10 cellular contexts compared by ENCODE assay signal in genomic region chr11:37946155-37946766, GRCh38.
A peak's percentile ranks its signal among the peaks of the same experiment; 100 is the strongest.
DNase-seq lines count a peak whose midpoint lies in the region; ATAC-seq, FAIRE-seq and TF ChIP-seq lines count a peak whose summit lies in the region.
"Had no signal": no experiment of that assay in that cellular context is flagged by ENCODE, and none has a peak within 500 bp of the region (broad histone marks: within the 10 kb centered on the region; RNA-seq: fewer than 3 reads in every experiment).

No MANE protein-coding gene starts in this region.

- dilution Hi-C loops in endothelial cell of umbilical vein (cut with MboI; ENCODE audit: extremely low pct_ligation_motif_present, low sequenced_read_pairs): no loop called here

- ATAC-seq in activated T-cell treated with anti-CD3 and anti-CD28 coated beads, Interleukin-2, amount 50 U/mL, for 72 hours (replicated peaks in 1 of 2): no peak
- ATAC-seq in activated T-cell treated with anti-CD3 and anti-CD28 coated beads, Interleukin-2, amount 50 U/mL, for 4 hours: no peak
- peak; percentile 81 for ATAC-seq in HG02981 (IDR thresholded peaks at IDR 0.05; ENCODE audit: unreplicated experiment)
- no peak for ATAC-seq in HG03039 (IDR thresholded peaks at IDR 0.05; ENCODE audit: unreplicated experiment)

- H3K4me2 ChIP-seq in endothelial cell of umbilical vein (ENCODE audit: insufficient read depth, low read length): no peak overlapping the region

- H3K36me3 ChIP-seq in endothelial cell of umbilical vein (ENCODE audit: control insufficient read depth in 2 of 2, extremely low read depth in 1 of 2, insufficient read depth in 2 of 2, low read length in 2 of 2): no peaks in the 10 kb centered on the region
- H3K36me3 ChIP-seq in CD8-positive, alpha-beta memory T cell (ENCODE audit: insufficient read depth, low read length): no peaks in the 10 kb centered on the region

- no peak overlapping the region for H3K27ac Mint-ChIP-seq in activated T-cell treated with anti-CD3 and anti-CD28 coated beads, Interleukin-2, amount 50 U/mL, for 72 hours
- no peak overlapping the region for H3K27ac Mint-ChIP-seq in CD8-positive, alpha-beta memory T cell
- H3K27ac Mint-ChIP-seq: dendritic cell treated with granulocyte-macrophage colony-stimulating factor and Interleukin-4, amounts not matched to agents 40 ng/mL and 50 ng/mL, for 4 days had no signal

- POLR2A ChIA-PET in endothelial cell of umbilical vein (lab: Charles Lee): no interaction called here
- POLR2A ChIA-PET in CD8-positive, alpha-beta memory T cell (lab: Charles Lee): no interaction called here

- no peak overlapping the region for H3K4me3 Mint-ChIP-seq in activated T-cell treated with anti-CD3 and anti-CD28 coated beads, Interleukin-2, amount 50 U/mL, for 72 hours
- H3K4me3 Mint-ChIP-seq in activated T-cell treated with anti-CD3 and anti-CD28 coated beads, Interleukin-2, amount 50 U/mL, for 4 hours: no peak overlapping the region
- H3K4me3 Mint-ChIP-seq in CD8-positive, alpha-beta memory T cell: no peak overlapping the region
- H3K4me3 Mint-ChIP-seq: dendritic cell treated with granulocyte-macrophage colony-stimulating factor and Interleukin-4, amounts not matched to agents 40 ng/mL and 50 ng/mL, for 4 days had no signal

- no peak overlapping the region for H3K4me3 ChIP-seq in endothelial cell of umbilical vein (replicated peaks in 1 of 3; ENCODE audit: insufficient read depth in 1 of 3, low read depth in 1 of 3, low read length in 3 of 3)
- H3K4me3 ChIP-seq in CD8-positive, alpha-beta memory T cell (ENCODE audit: low read length): no peak overlapping the region

- peak; percentile 66 to 73 for TF ChIP-seq CTCF in endothelial cell of umbilical vein (IDR thresholded peaks at IDR 0.05; ENCODE audit: extremely low read depth in 1 of 2, insufficient read depth in 1 of 2, low read depth in 1 of 2, low read length in 2 of 2)

- no peak for TF ChIP-seq POLR2A in endothelial cell of umbilical vein (IDR thresholded peaks at IDR 0.05; ENCODE audit: low read depth, low read length)

- peak; percentile 1 to 6 for DNase-seq in activated T-cell treated with anti-CD3 and anti-CD28 coated beads, Interleukin-2, amount 50 U/mL, for 72 hours
- DNase-seq in activated T-cell treated with anti-CD3 and anti-CD28 coated beads, Interleukin-2, amount 50 U/mL, for 4 hours: no peak
- DNase-seq in NOMO-1 treated with dmso at 0.1 percent for 144 hours (lab: John Stamatoyannopoulos, UW; ENCODE audit: unreplicated experiment) (peak; percentile 6), endothelial cell of umbilical vein (ENCODE audit: low read depth, low spot score) (peak; percentile 78), pons (ENCODE audit: low spot score) (peak; percentile 15)
- no peak for DNase-seq in CD8-positive, alpha-beta memory T cell

- BruUV-seq in endothelial cell of umbilical vein (replicated peaks; lab: Mats Ljungman, UMichigan): no TSS peak

- peaks cover 7 to 12% of the 10 kb centered on the region in 2 donors for H3K9me3 Mint-ChIP-seq in activated T-cell treated with anti-CD3 and anti-CD28 coated beads, Interleukin-2, amount 50 U/mL, for 72 hours
- peaks cover 18% of the 10 kb centered on the region for H3K9me3 Mint-ChIP-seq in activated T-cell treated with anti-CD3 and anti-CD28 coated beads, Interleukin-2, amount 50 U/mL, for 4 hours
- peaks cover 11 to 40% (median 29%) of the 10 kb centered on the region in 5 donors for H3K9me3 Mint-ChIP-seq in CD8-positive, alpha-beta memory T cell

- no peaks in the 10 kb centered on the region for H4K20me1 ChIP-seq in endothelial cell of umbilical vein (replicated peaks; ENCODE audit: control insufficient read depth, extremely low read depth, insufficient read depth, low read length)

- no peaks in the 10 kb centered on the region for H3K27me3 ChIP-seq in endothelial cell of umbilical vein (ENCODE audit: control insufficient read depth in 2 of 2, insufficient read depth in 2 of 2, low read length in 2 of 2)
- H3K27me3 ChIP-seq in CD8-positive, alpha-beta memory T cell (ENCODE audit: insufficient read depth, low read length, poor library complexity, severe bottlenecking): no peaks in the 10 kb centered on the region

- H3K4me1 Mint-ChIP-seq in activated T-cell treated with anti-CD3 and anti-CD28 coated beads, Interleukin-2, amount 50 U/mL, for 72 hours (ENCODE audit: low read depth): no peaks in the 10 kb centered on the region
- H3K4me1 Mint-ChIP-seq in activated T-cell treated with anti-CD3 and anti-CD28 coated beads, Interleukin-2, amount 50 U/mL, for 4 hours (ENCODE audit: low read depth): no peaks in the 10 kb centered on the region
- no peaks in the 10 kb centered on the region for H3K4me1 Mint-ChIP-seq in CD8-positive, alpha-beta memory T cell

- H3K9ac ChIP-seq in endothelial cell of umbilical vein (replicated peaks; ENCODE audit: extremely low read depth, insufficient read depth, low read length): no peak overlapping the region

- H3K9me3 ChIP-seq in endothelial cell of umbilical vein (replicated peaks; ENCODE audit: control insufficient read depth, insufficient read depth, low read length): no peaks in the 10 kb centered on the region
- H3K9me3 ChIP-seq in CD8-positive, alpha-beta memory T cell (ENCODE audit: low read length): peaks cover 3% of the 10 kb centered on the region

- H3K4me1 ChIP-seq in endothelial cell of umbilical vein (ENCODE audit: control insufficient read depth, extremely low read depth, insufficient read depth, low read length): no peaks in the 10 kb centered on the region
- H3K4me1 ChIP-seq in CD8-positive, alpha-beta memory T cell (ENCODE audit: insufficient read depth, low read length): no peaks in the 10 kb centered on the region

- H3K27me3 Mint-ChIP-seq in activated T-cell treated with anti-CD3 and anti-CD28 coated beads, Interleukin-2, amount 50 U/mL, for 72 hours (ENCODE audit: low read depth): no peaks in the 10 kb centered on the region
- H3K27me3 Mint-ChIP-seq in activated T-cell treated with anti-CD3 and anti-CD28 coated beads, Interleukin-2, amount 50 U/mL, for 4 hours (ENCODE audit: low read depth): no peaks in the 10 kb centered on the region
- no peaks in the 10 kb centered on the region for H3K27me3 Mint-ChIP-seq in CD8-positive, alpha-beta memory T cell
- H3K27me3 Mint-ChIP-seq: dendritic cell treated with granulocyte-macrophage colony-stimulating factor and Interleukin-4, amounts not matched to agents 40 ng/mL and 50 ng/mL, for 4 days had no signal

- peaks cover 2 to 3% of the 10 kb centered on the region in 2 donors for H3K36me3 Mint-ChIP-seq in activated T-cell treated with anti-CD3 and anti-CD28 coated beads, Interleukin-2, amount 50 U/mL, for 72 hours (ENCODE audit: insufficient read depth in 2 of 2)
- H3K36me3 Mint-ChIP-seq in activated T-cell treated with anti-CD3 and anti-CD28 coated beads, Interleukin-2, amount 50 U/mL, for 4 hours (ENCODE audit: insufficient read depth): no peaks in the 10 kb centered on the region
- H3K36me3 Mint-ChIP-seq in CD8-positive, alpha-beta memory T cell: no peaks in the 10 kb centered on the region

- H2AFZ ChIP-seq in endothelial cell of umbilical vein (ENCODE audit: low read depth, low read length): no peak overlapping the region

- intact Hi-C loops in endothelial cell of umbilical vein (cut with micrococcal nuclease): no loop called here

- H3K9me1 ChIP-seq in endothelial cell of umbilical vein (replicated peaks; ENCODE audit: control insufficient read depth, extremely low read depth, insufficient read depth, low read length): no peaks in the 10 kb centered on the region

- no peak overlapping the region for H3K27ac ChIP-seq in endothelial cell of umbilical vein (ENCODE audit: insufficient read depth, low read depth, low read length)
- no peak overlapping the region for H3K27ac ChIP-seq in CD8-positive, alpha-beta memory T cell (ENCODE audit: low read depth, low read length)

- FAIRE-seq in endothelial cell of umbilical vein (lab: Jason Lieb, UNC): peak; percentile 58
- FAIRE-seq: GM18507 had no signal

- no peaks in the 10 kb centered on the region for H3K79me2 ChIP-seq in endothelial cell of umbilical vein (ENCODE audit: control insufficient read depth, insufficient read depth, low read length)

- CTCF ChIA-PET in endothelial cell of umbilical vein (lab: Charles Lee): interaction anchor here (0.9 to 2.0 kb wide), 15 partner anchors 8 to 878 kb away, joined by 3 to 35 read pairs (median 4); no protein-coding TSS in a partner anchor
- CTCF ChIA-PET in CD8-positive, alpha-beta memory T cell (lab: Charles Lee): no interaction called here

TF ChIP-seq in endothelial cell of umbilical vein, 7 proteins besides CTCF, POLR2A, EP300 and RAD21:
- TF ChIP-seq POLR2AphosphoS5 (IDR thresholded peaks at IDR 0.05; ENCODE audit: insufficient read depth, low read depth, low read length) (no peak), GATA2 (IDR thresholded peaks at IDR 0.05; ENCODE audit: insufficient read depth, insufficient read length, low read depth, low read length) (peak; percentile 27)

Comparison
In these comparisons a context has a peak if more than half of its experiments do, and no peak if none do; other contexts are left out.
1. DNase-seq: peak in activated T-cell treated with anti-CD3 and anti-CD28 coated beads, Interleukin-2, amount 50 U/mL, for 72 hours (2 of 2), NOMO-1 treated with dmso at 0.1 percent for 144 hours (single experiment), endothelial cell of umbilical vein (single experiment) and pons (single experiment); none in activated T-cell treated with anti-CD3 and anti-CD28 coated beads, Interleukin-2, amount 50 U/mL, for 4 hours (single experiment) and CD8-positive, alpha-beta memory T cell (0 of 5).